In genomic region chr16:5056347-5056746, GRCh38 we compare ENCODE assay signal across 9 cellular contexts. TPM values are rescaled to one million over a fixed set of nuclear protein-coding genes. Genes with fewer than 3 reads are reported as not detected.
DNase-seq lines count a peak whose midpoint lies in the region; ATAC-seq, FAIRE-seq and TF ChIP-seq lines count a peak whose summit lies in the region.
"Had no signal": no experiment of that assay in that cellular context is flagged by ENCODE, and none has a peak within 500 bp of the region (broad histone marks: within the 10 kb centered on the region; RNA-seq: fewer than 3 reads in every experiment).

No MANE protein-coding gene starts in this region.

- TF ChIP-seq POLR2A in GM12891 (IDR thresholded peaks at IDR 0.05; ENCODE audit: low read depth, low read length) = no peak

- peak; percentile 43 to 51 for ATAC-seq in right cardiac atrium
- ATAC-seq in stimulated activated memory B cell treated with anti-CD40 and anti-IgM and Interleukin-4, amounts not matched to agents 10 μg/mL and 1 μg/mL and 100 μg/mL, for 72 hours = peak; percentile 81
- no peak for ATAC-seq in HG03097 (IDR thresholded peaks at IDR 0.05; ENCODE audit: low FRiP score, unreplicated experiment)

- in situ Hi-C loops in KBM-7 (cut with MboI; ENCODE audit: low pct_unique_long_range_greater_than_20kb, low sequenced_read_pairs) = no loop called here

- H3K27ac Mint-ChIP-seq in stimulated activated memory B cell treated with anti-CD40 and anti-IgM and Interleukin-4, amounts not matched to agents 10 μg/mL and 1 μg/mL and 100 μg/mL, for 72 hours = no peak overlapping the region

- peaks cover 37% of the 10 kb centered on the region for H3K27me3 Mint-ChIP-seq in stimulated activated memory B cell treated with anti-CD40 and anti-IgM and Interleukin-4, amounts not matched to agents 10 μg/mL and 1 μg/mL and 100 μg/mL, for 72 hours

- peak; percentile 5 for FAIRE-seq in GM12891 (lab: Jason Lieb, UNC)

- no peak overlapping the region for H3K27ac ChIP-seq in right cardiac atrium (ENCODE audit: low read length)
- H3K27ac ChIP-seq: parathyroid adenoma, VCaP had no signal

- peak; percentile 60 for DNase-seq in GM12891 (ENCODE audit: insufficient read length, low spot score)
- DNase-seq in KBM-7 = peak; percentile 59
- DNase-seq in activated CD8-positive, alpha-beta memory T cell treated with anti-CD3 and anti-CD28 coated beads for 24 hours = peak; percentile 70
- DNase-seq in right cardiac atrium = peak in 1 of 3 donors; percentile 56
- DNase-seq in NK-92 (lab: John Stamatoyannopoulos, UW; ENCODE audit: unreplicated experiment) = no peak

- H3K4me3 ChIP-seq in right cardiac atrium (ENCODE audit: low read length) = no peak overlapping the region

- H3K4me3 Mint-ChIP-seq in stimulated activated memory B cell treated with anti-CD40 and anti-IgM and Interleukin-4, amounts not matched to agents 10 μg/mL and 1 μg/mL and 100 μg/mL, for 72 hours = no peak overlapping the region

- no peaks in the 10 kb centered on the region for H3K36me3 Mint-ChIP-seq in stimulated activated memory B cell treated with anti-CD40 and anti-IgM and Interleukin-4, amounts not matched to agents 10 μg/mL and 1 μg/mL and 100 μg/mL, for 72 hours

- no peaks in the 10 kb centered on the region for H3K4me1 ChIP-seq in right cardiac atrium (ENCODE audit: control insufficient read depth, insufficient read depth, low read length)
- H3K4me1 ChIP-seq: parathyroid adenoma had no signal

- WGBS in right cardiac atrium = 12% methylated on average over 11 of the region's 11 CpGs

- H3K4me1 Mint-ChIP-seq in stimulated activated memory B cell treated with anti-CD40 and anti-IgM and Interleukin-4, amounts not matched to agents 10 μg/mL and 1 μg/mL and 100 μg/mL, for 72 hours = peaks cover under 1% of the 10 kb centered on the region

- peaks cover 2% of the 10 kb centered on the region for H3K9me3 Mint-ChIP-seq in stimulated activated memory B cell treated with anti-CD40 and anti-IgM and Interleukin-4, amounts not matched to agents 10 μg/mL and 1 μg/mL and 100 μg/mL, for 72 hours

- no peaks in the 10 kb centered on the region for H3K27me3 ChIP-seq in right cardiac atrium (ENCODE audit: control insufficient read depth, insufficient read depth)

- intact Hi-C loops in right cardiac atrium (cut with DNase I) = no loop called here

- no peaks in the 10 kb centered on the region for H3K9me3 ChIP-seq in right cardiac atrium (ENCODE audit: control insufficient read depth, low read length)

TF ChIP-seq in GM12891, 5 proteins besides CTCF, POLR2A, EP300 and RAD21:
- TF ChIP-seq POLR2AphosphoS5 (IDR thresholded peaks at IDR 0.05; ENCODE audit: low read depth, low read length) (no peak), TAF1 (IDR thresholded peaks at IDR 0.05; ENCODE audit: low read depth, low read length) (no peak), SPI1 (IDR thresholded peaks at IDR 0.05; ENCODE audit: low read depth, low read length) (no peak), PAX5 (IDR thresholded peaks at IDR 0.05; ENCODE audit: insufficient read depth, low read length, severe bottlenecking) (no peak), POU2F2 (IDR thresholded peaks at IDR 0.05; ENCODE audit: low read depth, low read length) (no peak)
TF ChIP-seq in GM12891: peak in this region for 0.

RNA-seq across cellular contexts. Expression of gene C16orf89, which starts 9.4 kb away (rescaled TPM):
- not detected for polyA plus RNA-seq in GM12891 (2012; ENCODE audit: low read depth, missing spikeins)
- total RNA-seq in right cardiac atrium = 1 to 10 TPM; 3.2 to 9.7 (median 6.8) TPM
- 10.9 TPM for polyA plus RNA-seq in right cardiac atrium

RNA-seq across cellular contexts. Expression of gene ALG1, which starts 15.3 kb away (rescaled TPM):
- 12.4 TPM for polyA plus RNA-seq in GM12891 (2012; ENCODE audit: low read depth, missing spikeins)
- total RNA-seq in right cardiac atrium = 10 to 100 TPM in 2 of 4 donors, 1 to 10 TPM in 2; 9.3 to 11.4 (median 10.1) TPM
- polyA plus RNA-seq in right cardiac atrium = 8.0 TPM

RNA-seq across cellular contexts. Expression of gene NAGPA, which starts 22.6 kb away (rescaled TPM):
- 6.2 TPM for polyA plus RNA-seq in GM12891 (2012; ENCODE audit: low read depth, missing spikeins)
- 10 to 100 TPM in 1 of 4 donors, 1 to 10 TPM in 3; 6.0 to 10.0 (median 7.8) TPM for total RNA-seq in right cardiac atrium
- 5.3 TPM for polyA plus RNA-seq in right cardiac atrium

RNA-seq across cellular contexts. Expression of gene EEF2KMT, which starts 41.2 kb away (rescaled TPM):
- 7.0 TPM for polyA plus RNA-seq in GM12891 (2012; ENCODE audit: low read depth, missing spikeins)
- 1 to 10 TPM; 4.6 to 6.9 (median 5.6) TPM for total RNA-seq in right cardiac atrium
- polyA plus RNA-seq in right cardiac atrium = 4.4 TPM
